ENCODE assay signal across 23 cellular contexts in genomic region chr2:201992960-201993359, GRCh38.
"Had no signal": no experiment of that assay in that cellular context is flagged by ENCODE, and none has a peak within 500 bp of the region (broad histone marks: within the 10 kb centered on the region; RNA-seq: fewer than 3 reads in every experiment).

No MANE protein-coding gene starts in this region.

- H3K36me3 Mint-ChIP-seq: activated naive CD4-positive, alpha-beta T cell treated with anti-CD3 and anti-CD28 coated beads, Interleukin-2, amount 10 ng/mL, durations not matched to agents 7 days and 5 days; activated naive CD8-positive, alpha-beta T cell treated with anti-CD3 and anti-CD28 coated beads for 36 hours had no signal

- H3K4me1 ChIP-seq: SJSA1 had no signal

- H3K27me3 ChIP-seq: brain microvascular endothelial cell, SJSA1 had no signal

- H3K27ac ChIP-seq: brain microvascular endothelial cell, SJSA1 had no signal

- H3K4me1 Mint-ChIP-seq: activated naive CD4-positive, alpha-beta T cell treated with anti-CD3 and anti-CD28 coated beads, Interleukin-2, amount 10 ng/mL, durations not matched to agents 7 days and 5 days; activated naive CD8-positive, alpha-beta T cell treated with anti-CD3 and anti-CD28 coated beads for 36 hours had no signal

- H3K4me3 ChIP-seq: SJSA1 had no signal

- H3K9me3 Mint-ChIP-seq: activated CD8-positive, alpha-beta T cell treated with anti-CD3 and anti-CD28 coated beads for 36 hours; activated naive CD4-positive, alpha-beta T cell treated with anti-CD3 and anti-CD28 coated beads, Interleukin-2, amount 10 ng/mL, durations not matched to agents 7 days and 5 days; activated naive CD8-positive, alpha-beta T cell treated with anti-CD3 and anti-CD28 coated beads for 36 hours; activated T-cell treated with anti-CD3 and anti-CD28 coated beads, Interleukin-2, amount 50 U/mL, for 72 hours; activated T-helper 2 cell treated with anti-CD3 and anti-CD28 coated beads, Interferon-gamma antibody, Interleukin-2, Interleukin-4, amounts not matched to agents 10 μg/mL and 5 μg/mL and 100 μg/mL, durations not matched to agents 14 hours and 24 hours and 36 hours had no signal

- H3K27ac Mint-ChIP-seq: activated CD8-positive, alpha-beta T cell treated with anti-CD3 and anti-CD28 coated beads for 36 hours; activated naive CD4-positive, alpha-beta T cell treated with anti-CD3 and anti-CD28 coated beads, Interleukin-2, amount 10 ng/mL, durations not matched to agents 7 days and 5 days; activated naive CD8-positive, alpha-beta T cell treated with anti-CD3 and anti-CD28 coated beads for 36 hours; activated T-cell treated with anti-CD3 and anti-CD28 coated beads, Interleukin-2, amount 50 U/mL, for 72 hours; activated T-helper 2 cell treated with anti-CD3 and anti-CD28 coated beads, Interferon-gamma antibody, Interleukin-2, Interleukin-4, amounts not matched to agents 10 μg/mL and 5 μg/mL and 100 μg/mL, durations not matched to agents 14 hours and 24 hours and 36 hours had no signal

- H3K36me3 ChIP-seq: brain microvascular endothelial cell, SJSA1 had no signal

- H3K4me3 Mint-ChIP-seq: activated CD8-positive, alpha-beta T cell treated with anti-CD3 and anti-CD28 coated beads for 36 hours; activated naive CD4-positive, alpha-beta T cell treated with anti-CD3 and anti-CD28 coated beads, Interleukin-2, amount 10 ng/mL, durations not matched to agents 7 days and 5 days; activated naive CD8-positive, alpha-beta T cell treated with anti-CD3 and anti-CD28 coated beads for 36 hours; activated T-cell treated with anti-CD3 and anti-CD28 coated beads, Interleukin-2, amount 50 U/mL, for 72 hours had no signal

- H3K9me3 ChIP-seq: SJSA1 had no signal

- DNase-seq: activated CD4-positive, alpha-beta T cell treated with anti-CD3 and anti-CD28 coated beads for 4 hours; activated CD8-positive, alpha-beta memory T cell treated with anti-CD3 and anti-CD28 coated beads, Interleukin-2, amount 50 U/mL, for 4 hours; activated CD8-positive, alpha-beta T cell treated with anti-CD3 and anti-CD28 coated beads for 36 hours; activated gamma-delta T cell treated with Interleukin-2 at 50 U/mL for 16 hours; activated naive CD4-positive, alpha-beta T cell treated with anti-CD3 and anti-CD28 coated beads, Interleukin-2, amount 10 ng/mL, durations not matched to agents 7 days and 5 days; activated naive CD8-positive, alpha-beta T cell treated with anti-CD3 and anti-CD28 coated beads for 36 hours; activated T-cell treated with anti-CD3 and anti-CD28 coated beads, Interleukin-2, amount 50 U/mL, for 72 hours; brain microvascular endothelial cell; cerebellar nuclear complex; NCI-H1048; NCI-H146; NCI-H187 treated with DMSO at 0.1 percent for 48 hours; NCI-H2081 treated with DMSO at 0.1 percent for 48 hours; NCI-H226; NCI-H526; NCI-H774; OCI-M1; SHP77; SW 1271 had no signal

- ATAC-seq: activated CD4-positive, CD25-positive, alpha-beta regulatory T cell treated with anti-CD3 and anti-CD28 coated beads, Interleukin-2, amount 50 U/mL, for 24 hours; activated CD8-positive, alpha-beta T cell treated with anti-CD3 and anti-CD28 coated beads for 36 hours; activated T-cell treated with anti-CD3 and anti-CD28 coated beads, Interleukin-2, amount 50 U/mL, for 72 hours; SK-N-SH treated with all-trans-retinoic acid at 6 μM for 48 hours had no signal
